In genomic region chr2:84314901-84315330, GRCh38 we compare ENCODE assay signal across 1 cellular context.
TF ChIP-seq lines count a peak whose summit lies in the region.

No MANE protein-coding gene starts in this region.

TF ChIP-seq in K562, 482 proteins besides CTCF, POLR2A, EP300 and RAD21 (continued from another document):
- peak; percentile 71; the same call in 1 of the 2 replicates for TF ChIP-seq ARID2 (IDR thresholded peaks at IDR 0.05)
- TF ChIP-seq TRIM24 (IDR thresholded peaks at IDR 0.05): no peak
- TF ChIP-seq, protein P1, sequence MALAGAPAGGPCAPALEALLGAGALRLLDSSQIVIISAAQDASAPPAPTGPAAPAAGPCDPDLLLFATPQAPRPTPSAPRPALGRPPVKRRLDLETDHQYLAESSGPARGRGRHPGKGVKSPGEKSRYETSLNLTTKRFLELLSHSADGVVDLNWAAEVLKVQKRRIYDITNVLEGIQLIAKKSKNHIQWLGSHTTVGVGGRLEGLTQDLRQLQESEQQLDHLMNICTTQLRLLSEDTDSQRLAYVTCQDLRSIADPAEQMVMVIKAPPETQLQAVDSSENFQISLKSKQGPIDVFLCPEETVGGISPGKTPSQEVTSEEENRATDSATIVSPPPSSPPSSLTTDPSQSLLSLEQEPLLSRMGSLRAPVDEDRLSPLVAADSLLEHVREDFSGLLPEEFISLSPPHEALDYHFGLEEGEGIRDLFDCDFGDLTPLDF (CRISPR knock-in tag; IDR thresholded peaks at IDR 0.05): no peak
- no peak for TF ChIP-seq RNF2 (IDR thresholded peaks at IDR 0.05)
- TF ChIP-seq CTCFL (IDR thresholded peaks at IDR 0.05; ENCODE audit: borderline replicate concordance, insufficient read depth, low read depth, low read length, poor library complexity, severe bottlenecking): peak; percentile 5
- no peak for TF ChIP-seq MYNN (IDR thresholded peaks at IDR 0.05)
- TF ChIP-seq MYNN (CRISPR knock-in tag; IDR thresholded peaks at IDR 0.05): no peak
- TF ChIP-seq HDGF (IDR thresholded peaks at IDR 0.05): no peak
TF ChIP-seq in K562: peak in this region for 9.
